8 cellular contexts compared by ENCODE assay signal in the genomic region with DNA sequence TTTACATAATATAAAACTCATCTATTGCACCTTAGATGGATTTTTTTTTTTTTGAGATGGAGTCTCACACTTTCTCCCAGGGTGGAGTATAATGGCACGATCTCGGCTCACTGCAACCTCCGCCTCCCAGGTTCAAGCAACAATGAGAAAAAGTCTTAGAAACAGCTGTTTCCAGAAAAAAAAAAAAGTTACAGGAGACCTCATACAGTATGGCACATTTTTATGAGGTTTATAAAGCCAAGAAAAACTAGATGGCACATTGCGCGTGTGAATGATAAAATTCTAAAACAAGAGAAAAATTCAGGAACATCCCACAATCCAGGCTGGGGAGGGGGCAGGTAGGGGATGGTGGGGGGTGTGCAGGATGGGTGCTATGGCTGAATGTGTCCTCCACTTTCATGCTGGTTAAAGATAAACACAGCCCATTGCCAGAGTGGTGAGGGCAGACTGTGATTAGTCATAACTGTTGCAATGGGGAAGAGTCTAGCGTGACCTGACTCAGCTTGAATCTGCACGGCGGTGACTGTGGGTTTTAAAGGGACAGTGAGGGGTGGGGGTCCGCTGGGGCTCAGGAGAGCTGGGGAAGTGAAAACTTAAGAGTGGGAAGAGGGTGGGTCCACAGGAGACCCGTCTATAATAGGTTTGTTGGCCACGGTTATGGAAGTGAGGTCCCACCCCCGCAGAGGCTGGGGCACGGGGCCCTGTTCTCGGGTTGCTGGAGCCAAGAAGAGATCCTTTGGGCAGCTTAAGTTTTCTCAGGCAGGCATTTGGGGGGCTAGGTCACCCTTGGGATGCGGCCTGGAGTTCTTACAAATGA. TPM values are rescaled to one million over a fixed set of nuclear protein-coding genes. Genes with fewer than 3 reads are reported as not detected.
A peak's percentile ranks its signal among the peaks of the same experiment; 100 is the strongest.
DNase-seq lines count a peak whose midpoint lies in the region; ATAC-seq, FAIRE-seq and TF ChIP-seq lines count a peak whose summit lies in the region.

No MANE protein-coding gene starts in this region.

- TF ChIP-seq EP300 in K562 (IDR thresholded peaks at IDR 0.05; ENCODE audit: low read length): peak; percentile 74

- no peaks in the 10 kb centered on the region for H3K9me3 ChIP-seq in K562 (replicated peaks; ENCODE audit: control insufficient read depth, insufficient read depth, low read depth, low read length)
- H3K9me3 ChIP-seq in pancreas: no peaks in the 10 kb centered on the region

- peak overlapping the region; percentile 24 to 64; a peak in 2 of 4 replicates for H3K9ac ChIP-seq in K562 (ENCODE audit: insufficient read depth in 1 of 2, low read depth in 2 of 2, low read length in 2 of 2)

- no peaks in the 10 kb centered on the region for H3K36me3 ChIP-seq in ACC112 (ENCODE audit: insufficient read depth, low read length)
- H3K36me3 ChIP-seq in K562 (ENCODE audit: control insufficient read depth, insufficient read depth, low read length): peaks cover 14% of the 10 kb centered on the region; the same call in 1 of the 3 replicates
- H3K36me3 ChIP-seq in pancreas: no peaks in the 10 kb centered on the region

- in situ Hi-C loops in K562 (cut with MboI): no loop called here

- ATAC-seq in GM18505 (IDR thresholded peaks at IDR 0.05; ENCODE audit: unreplicated experiment) (peak; percentile 100), HG02678 (IDR thresholded peaks at IDR 0.05; ENCODE audit: unreplicated experiment) (peak; percentile 99), K562 (peak; percentile 98), pancreas (peak in 3 of 4 donors; percentile 62 to 91 (median 78))

- TF ChIP-seq POLR2A in GM18505 (IDR thresholded peaks at IDR 0.05; ENCODE audit: borderline replicate concordance, extremely low read depth, insufficient read depth, insufficient read length): no peak
- no peak for TF ChIP-seq POLR2A in K562 (conservative IDR thresholded peaks at IDR 0.05)

- TF ChIP-seq CTCF in K562 (IDR thresholded peaks at IDR 0.05 in 2 of 3, conservative IDR thresholded peaks at IDR 0.05 in 1 of 3; ENCODE audit: insufficient read depth in 2 of 3, low read depth in 1 of 3, low read length in 3 of 3) (no peak), pancreas (IDR thresholded peaks at IDR 0.05) (no peak)

- intact Hi-C loops in K562 (cut with micrococcal nuclease) (no loop called here), pancreas (cut with DNase I) (no loop called here)

- peaks cover 8% of the 10 kb centered on the region for H3K9me1 ChIP-seq in K562 (ENCODE audit: control insufficient read depth, insufficient read depth, low read length)

- H3K4me3 ChIP-seq in ACC112 (ENCODE audit: low read depth, low read length) (peak overlapping the region; percentile 58), K562 (no peak overlapping the region), pancreas (no peak overlapping the region)

- no peaks in the 10 kb centered on the region for H3K79me2 ChIP-seq in ACC112 (ENCODE audit: control insufficient read depth, insufficient read depth, low read length, unreplicated experiment)
- no peaks in the 10 kb centered on the region; the same call in 1 of the 3 replicates for H3K79me2 ChIP-seq in K562 (ENCODE audit: control insufficient read depth, insufficient read depth, low read length)

- no TSS peak for BruUV-seq in K562 (replicated peaks; lab: Mats Ljungman, UMichigan)

- H2AFZ ChIP-seq in ACC112 (ENCODE audit: low read length, unreplicated experiment): peak overlapping the region; percentile 52
- H2AFZ ChIP-seq in K562 (ENCODE audit: low read depth, low read length): peak overlapping the region; percentile 84

- peak overlapping the region; percentile 55; the same call in 1 of the 2 replicates for H3K4me2 ChIP-seq in K562 (ENCODE audit: insufficient read depth, low read length)

- peaks cover 51% of the 10 kb centered on the region for H3K4me1 ChIP-seq in ACC112 (ENCODE audit: control insufficient read depth, insufficient read depth, low read length, unreplicated experiment)
- peaks cover 11 to 20% of the 10 kb centered on the region in 2 experiments; a peak in 4 of 5 replicates for H3K4me1 ChIP-seq in K562 (replicated peaks in 1 of 2; ENCODE audit: control insufficient read depth in 2 of 2, insufficient read depth in 2 of 2, low read length in 2 of 2)
- H3K4me1 ChIP-seq in pancreas: no peaks in the 10 kb centered on the region

- POLR2A ChIA-PET in K562 (lab: Yijun Ruan, JAX): interaction anchor here (0.5 to 1.4 kb wide), 2 partner anchors 39 to 192 kb away, joined by 3 to 7 read pairs; no protein-coding TSS in a partner anchor

- FAIRE-seq in K562 (lab: Jason Lieb, UNC) (peak; percentile 89), pancreas (lab: Jason Lieb, UNC) (no peak)

- DNase-seq in NCI-H226 (peak; percentile 53), K562 (ENCODE audit: extremely low read depth in 1 of 4, low spot score in 3 of 4) (peak; percentile 25 to 81 (median 56)), pancreas (no peak), DMS79 (lab: John Stamatoyannopoulos, UW) (no peak), NCI-H1930 (lab: John Stamatoyannopoulos, UW) (no peak)

- TF ChIP-seq RAD21 in K562 (CRISPR knock-in tag; conservative IDR thresholded peaks at IDR 0.05 in 1 of 2, IDR thresholded peaks at IDR 0.05 in 1 of 2): no peak

- H4K20me1 ChIP-seq in K562 (replicated peaks; ENCODE audit: control insufficient read depth, insufficient read depth, low read length): no peaks in the 10 kb centered on the region; the same call in 1 of the 2 replicates

- 9% methylated on average over 10 of the region's 15 CpGs for WGBS in K562 (ENCODE audit: insufficient coverage, low coverage, missing lambda C conversion rate)
- WGBS in pancreas, 2 donors: 67 to 72% methylated on average over 15 of the region's 15 CpGs

- H3K27ac ChIP-seq in ACC112 (ENCODE audit: low read depth, low read length): peak overlapping the region; percentile 73
- peak overlapping the region; percentile 83 for H3K27ac ChIP-seq in K562 (ENCODE audit: extremely low read depth, low read depth, low read length)
- H3K27ac ChIP-seq in pancreas: no peak overlapping the region

- CTCF ChIA-PET in K562 (lab: Yijun Ruan, JAX; ENCODE audit: low intra/inter-chr PET ratio): no interaction called here

- H3K27me3 ChIP-seq in ACC112 (ENCODE audit: insufficient read depth, low read length) (no peaks in the 10 kb centered on the region), K562 (ENCODE audit: control insufficient read depth in 2 of 2, insufficient read depth in 2 of 2, low read length in 2 of 2) (no peaks in the 10 kb centered on the region), pancreas (no peaks in the 10 kb centered on the region)

TF ChIP-seq in K562, 482 proteins besides CTCF, POLR2A, EP300 and RAD21 (continues in another document):
- TF ChIP-seq PCBP1 (IDR thresholded peaks at IDR 0.05; ENCODE audit: low read depth, low read length, poor library complexity, severe bottlenecking) (no peak), RBFOX2 (IDR thresholded peaks at IDR 0.05; ENCODE audit: low read depth, low read length) (no peak), ZC3H11A (IDR thresholded peaks at IDR 0.05; ENCODE audit: low read depth, low read length) (no peak), KLF1 (tag; IDR thresholded peaks at IDR 0.05) (no peak), NFE2 (IDR thresholded peaks at IDR 0.05; ENCODE audit: low read depth) (peak; percentile 91), MAX (CRISPR knock-in tag; IDR thresholded peaks at IDR 0.05) (no peak), ZNF431 (CRISPR knock-in tag; IDR thresholded peaks at IDR 0.05) (no peak)

RNA-seq across cellular contexts. Expression of gene LRRC27, which starts 11.9 kb away (rescaled TPM):
- 8.1 and 11.5 TPM in 2 replicates for total RNA-seq in K562 (2011; cell fraction: chromatin; rRNA removed; ENCODE audit: low replicate concordance)
- total RNA-seq in K562 (2011; cell fraction: nucleolus; rRNA removed): 4.9 and 5.3 TPM in 2 replicates
- 4.6 and 5.2 TPM in 2 replicates for total RNA-seq in K562 (2011; cell fraction: nucleoplasm; rRNA removed)
- 1.00 and 2.2 TPM in 2 replicates for total RNA-seq in K562 (2014; rRNA removed)
- 1.3 and 1.5 TPM in 2 replicates for total RNA-seq in K562 (2014; rRNA removed; fragmentation: Illumina TruSeq; extraction: Trizol)
- total RNA-seq in K562 (2015; rRNA removed; fragmentation: Illumina TruSeq; extraction: Trizol): 1.2 and 1.3 TPM in 2 replicates
- 2.3 TPM in 2 replicates for total RNA-seq in K562 (2021)
- polyA plus RNA-seq in K562 (2011; rRNA removed): 2.2 and 2.3 TPM in 2 replicates
- polyA plus RNA-seq in K562 (2011; cell fraction: cytosol; rRNA removed): 1.8 and 2.2 TPM in 2 replicates
- 7.7 and 13.9 TPM in 2 replicates for polyA plus RNA-seq in K562 (2011; cell fraction: nucleus; rRNA removed)
- 1.8 and 5.9 TPM in 2 replicates for polyA plus RNA-seq in K562 (2012)
- polyA plus RNA-seq in K562 (2014; fragmentation: Illumina TruSeq; extraction: Trizol): 1.4 and 2.6 TPM in 2 replicates
- under 1 TPM; 0.10 to 0.38 TPM for polyA plus RNA-seq in K562 (2014; fragmentation: Nextera tagmentation; extraction: Ambion mirVana)
- 1.7 and 2.7 TPM in 2 replicates for polyA plus RNA-seq in K562 (2014; rRNA removed)
- 0.93 and 1.4 TPM in 2 replicates for polyA minus RNA-seq in K562 (2011; rRNA and poly(A)+ RNA removed)
- polyA minus RNA-seq in K562 (2011; cell fraction: cytosol; rRNA and poly(A)+ RNA removed): 0.86 TPM in 1 of 2 replicates, not detected in the other
- 2.7 and 3.3 TPM in 2 replicates for polyA minus RNA-seq in K562 (2011; cell fraction: nucleus; rRNA and poly(A)+ RNA removed)
- total RNA-seq in pancreas: 1 to 10 TPM; 2.5 to 6.5 (median 4.1) TPM
- polyA plus RNA-seq in pancreas: 10 to 100 TPM in 1 of 2 donors, 1 to 10 TPM in 1; 5.8 to 11.1 TPM

RNA-seq across cellular contexts. Expression of gene STK32C, which starts 12.3 kb away (rescaled TPM):
- 6.5 and 11.6 TPM in 2 replicates for total RNA-seq in K562 (2011; cell fraction: chromatin; rRNA removed; ENCODE audit: low replicate concordance)
- 13.8 and 19.2 TPM in 2 replicates for total RNA-seq in K562 (2011; cell fraction: nucleolus; rRNA removed)
- 12.1 and 15.1 TPM in 2 replicates for total RNA-seq in K562 (2011; cell fraction: nucleoplasm; rRNA removed)
- total RNA-seq in K562 (2014; rRNA removed): 15.4 and 20.6 TPM in 2 replicates
- total RNA-seq in K562 (2014; rRNA removed; fragmentation: Illumina TruSeq; extraction: Trizol): 4.5 and 5.1 TPM in 2 replicates
- 6.5 and 8.3 TPM in 2 replicates for total RNA-seq in K562 (2015; rRNA removed; fragmentation: Illumina TruSeq; extraction: Trizol)
- total RNA-seq in K562 (2021): 11.5 and 14.1 TPM in 2 replicates
- 8.2 and 8.9 TPM in 2 replicates for polyA plus RNA-seq in K562 (2011; rRNA removed)
- polyA plus RNA-seq in K562 (2011; cell fraction: cytosol; rRNA removed): 5.6 and 6.4 TPM in 2 replicates
- 12.3 and 14.7 TPM in 2 replicates for polyA plus RNA-seq in K562 (2011; cell fraction: nucleus; rRNA removed)
- 11.5 and 18.9 TPM in 2 replicates for polyA plus RNA-seq in K562 (2012)
- 4.7 and 9.7 TPM in 2 replicates for polyA plus RNA-seq in K562 (2014; fragmentation: Illumina TruSeq; extraction: Trizol)
- 1 to 10 TPM; 1.5 to 2.4 TPM for polyA plus RNA-seq in K562 (2014; fragmentation: Nextera tagmentation; extraction: Ambion mirVana)
- polyA plus RNA-seq in K562 (2014; rRNA removed): 18.5 and 20.9 TPM in 2 replicates
- polyA minus RNA-seq in K562 (2011; rRNA and poly(A)+ RNA removed): 4.0 and 5.7 TPM in 2 replicates
- 3.5 and 3.9 TPM in 2 replicates for polyA minus RNA-seq in K562 (2011; cell fraction: cytosol; rRNA and poly(A)+ RNA removed)
- polyA minus RNA-seq in K562 (2011; cell fraction: nucleus; rRNA and poly(A)+ RNA removed): 8.2 and 8.3 TPM in 2 replicates
- 1 to 10 TPM; 3.3 to 6.3 (median 4.2) TPM for total RNA-seq in pancreas
- 10 to 100 TPM in 1 of 2 donors, 1 to 10 TPM in 1; 9.9 to 13.2 TPM for polyA plus RNA-seq in pancreas

Comparison
In these comparisons a context has a peak if more than half of its experiments do, and no peak if none do; other contexts are left out.
1. H3K27ac ChIP-seq: peak in ACC112 (single experiment) and K562 (single experiment); none in pancreas (0 of 4).
2. DNase-seq: peak in NCI-H226 (single experiment) and K562 (4 of 4); none in pancreas (0 of 6), DMS79 (single experiment) and NCI-H1930 (0 of 2).
3. Peak in every context shown above with its lines, with median percentiles within 50 percentile points of each other: ATAC-seq.